In genomic region chr7:101854084-101854865, GRCh38 we compare ENCODE assay signal across 22 cellular contexts. TPM values are rescaled to one million over a fixed set of nuclear protein-coding genes. Genes with fewer than 3 reads are reported as not detected.
A peak's percentile ranks its signal among the peaks of the same experiment; 100 is the strongest.
DNase-seq lines count a peak whose midpoint lies in the region; ATAC-seq and TF ChIP-seq lines count a peak whose summit lies in the region.
"Had no signal": no experiment of that assay in that cellular context is flagged by ENCODE, and none has a peak within 500 bp of the region (broad histone marks: within the 10 kb centered on the region; RNA-seq: fewer than 3 reads in every experiment).

No MANE protein-coding gene starts in this region.

- H3K27ac Mint-ChIP-seq in H9: peak overlapping the region in 2 of 3 experiments; percentile 54 to 57; a peak in 3 of 7 replicates
- H3K27ac Mint-ChIP-seq in naive thymus-derived CD8-positive, alpha-beta T cell: peak overlapping the region in 7 of 10 donors; percentile 22 to 75 (median 57)
- H3K27ac Mint-ChIP-seq in activated naive CD4-positive, alpha-beta T cell treated with anti-CD3 and anti-CD28 coated beads, Interleukin-2, amount 10 ng/mL, durations not matched to agents 7 days and 5 days: no peak overlapping the region
- H3K27ac Mint-ChIP-seq: T-helper 1 cell treated with Interleukin-12 subunit alpha and Interleukin-12 subunit beta and Interleukin-4 antibody, amounts not matched to agents 30 μg/mL and 1 μg/mL, for 36 hours had no signal

- H3K27ac ChIP-seq in BLaER1 treated with 17β-estradiol and CSF1 and Interleukin-3, amounts not matched to agents 10 nM and 100 nM: peak overlapping the region in 7 of 11 experiments; percentile 86 to 94 (median 90); a peak in 13 of 22 replicates
- H3K27ac ChIP-seq in H9 (ENCODE audit: insufficient read length, low read depth, low read length) (no peak overlapping the region), RWPE1 (peak overlapping the region; percentile 86)
- H3K27ac ChIP-seq: GM23248, SJSA1, upper lobe of right lung, WERI-Rb-1 had no signal

- H4K91ac ChIP-seq in H9 (ENCODE audit: insufficient read length, low read depth, low read length): no peak overlapping the region

- H3K23ac ChIP-seq in H9 (ENCODE audit: insufficient read length, low read depth, low read length): no peak overlapping the region

- TF ChIP-seq CTCF in H9 (conservative IDR thresholded peaks at IDR 0.05) (no peak), RWPE1 (conservative IDR thresholded peaks at IDR 0.05; ENCODE audit: low read depth) (no peak)

- H4K20me1 ChIP-seq in BLaER1 treated with 17β-estradiol and CSF1 and Interleukin-3, amounts not matched to agents 10 nM and 100 nM: peaks cover 65 to 99% (median 92%) of the 10 kb centered on the region in 11 experiments
- H4K20me1 ChIP-seq in H9 (ENCODE audit: control insufficient read depth, insufficient read depth, insufficient read length): no peaks in the 10 kb centered on the region

- no peak overlapping the region for H2AFZ ChIP-seq in H9 (ENCODE audit: low read length)
- H2AFZ ChIP-seq: GM23248 had no signal

- CTCF ChIA-PET in RWPE1 (lab: Yijun Ruan, JAX): no interaction called here
- CTCF ChIA-PET in activated naive CD4-positive, alpha-beta T cell treated with anti-CD3 and anti-CD28 coated beads, Interleukin-2, amount 10 ng/mL, durations not matched to agents 7 days and 5 days (lab: Charles Lee): no interaction called here

- H3K9me3 Mint-ChIP-seq in H9: peaks cover 1% of the 10 kb centered on the region in 2 experiments; a peak in 3 of 5 replicates
- H3K9me3 Mint-ChIP-seq in naive thymus-derived CD8-positive, alpha-beta T cell: peaks cover 0 to 2% (median 0%) of the 10 kb centered on the region in 9 donors
- H3K9me3 Mint-ChIP-seq in activated naive CD4-positive, alpha-beta T cell treated with anti-CD3 and anti-CD28 coated beads, Interleukin-2, amount 10 ng/mL, durations not matched to agents 7 days and 5 days: peaks cover 4% of the 10 kb centered on the region

- no peak overlapping the region for H4K5ac ChIP-seq in H9 (ENCODE audit: insufficient read length, low read depth, low read length)

- H3K4me2 ChIP-seq in BLaER1 treated with 17β-estradiol and CSF1 and Interleukin-3, amounts not matched to agents 10 nM and 100 nM: peak overlapping the region; percentile 90 to 100 (median 95)
- H3K4me2 ChIP-seq in H9 (ENCODE audit: insufficient read depth, insufficient read length, low read length): no peak overlapping the region

- H3K9ac ChIP-seq in BLaER1 treated with 17β-estradiol and CSF1 and Interleukin-3, amounts not matched to agents 10 nM and 100 nM: peak overlapping the region in 5 of 11 experiments; percentile 35 to 82 (median 80); a peak in 6 of 22 replicates
- no peak overlapping the region for H3K9ac ChIP-seq in H9 (ENCODE audit: extremely low read depth, insufficient read length, low read length)
- H3K9ac ChIP-seq: GM23248 had no signal

- peaks cover 0 to 3% (median under 1%) of the 10 kb centered on the region in 11 experiments; a peak in 5 of 22 replicates for H3K9me3 ChIP-seq in BLaER1 treated with 17β-estradiol and CSF1 and Interleukin-3, amounts not matched to agents 10 nM and 100 nM (replicated peaks in 1 of 11)
- no peaks in the 10 kb centered on the region for H3K9me3 ChIP-seq in H9 (ENCODE audit: control insufficient read depth, low read depth, low read length)
- H3K9me3 ChIP-seq: heart right ventricle, SJSA1, upper lobe of right lung had no signal

- no peak overlapping the region for H3K4me3 Mint-ChIP-seq in H9
- no peak overlapping the region for H3K4me3 Mint-ChIP-seq in naive thymus-derived CD8-positive, alpha-beta T cell
- H3K4me3 Mint-ChIP-seq in activated naive CD4-positive, alpha-beta T cell treated with anti-CD3 and anti-CD28 coated beads, Interleukin-2, amount 10 ng/mL, durations not matched to agents 7 days and 5 days: no peak overlapping the region
- H3K4me3 Mint-ChIP-seq: T-helper 1 cell treated with Interleukin-12 subunit alpha and Interleukin-12 subunit beta and Interleukin-4 antibody, amounts not matched to agents 30 μg/mL and 1 μg/mL, for 36 hours had no signal

- no peak for DNase-seq in H9
- no peak for DNase-seq in RWPE1 (ENCODE audit: low spot score)
- no peak for DNase-seq in naive thymus-derived CD8-positive, alpha-beta T cell
- DNase-seq in activated CD4-positive, CD25-positive, alpha-beta regulatory T cell treated with anti-CD3 and anti-CD28 coated beads, Interleukin-2, amount 50 U/mL, for 72 hours: no peak
- DNase-seq in T-helper 2 cell: no peak
- no peak for DNase-seq in activated naive CD4-positive, alpha-beta T cell treated with anti-CD3 and anti-CD28 coated beads, Interleukin-2, amount 10 ng/mL, durations not matched to agents 7 days and 5 days
- DNase-seq: activated effector memory CD4-positive, alpha-beta T cell treated with anti-CD3 and anti-CD28 coated beads, Interleukin-2, amount 50 U/mL, for 16 hours; CD8-positive, alpha-beta memory T cell; cerebellar nuclear complex; GDM1; GM23248; heart right ventricle; MV-4-11; NCI-H510A treated with DMSO at 0.1 percent for 48 hours; NK-92 treated with Interleukin-12 subunit alpha and Interleukin-12 subunit beta, amount 100 ng/mL, for 24 hours; occipital lobe; upper lobe of right lung; WERI-Rb-1 had no signal

- peak overlapping the region in 1 of 10 experiments; percentile 33; a peak in 1 of 20 replicates for H3K4me3 ChIP-seq in BLaER1 treated with 17β-estradiol and CSF1 and Interleukin-3, amounts not matched to agents 10 nM and 100 nM
- H3K4me3 ChIP-seq: GM23248, heart right ventricle, lung, SJSA1, upper lobe of right lung had no signal

- no CpG with 5 or more reads among the region's 10 CpGs for whole genome bisulfite sequencing in H9 (ENCODE audit: extremely low coverage, insufficient read length, low lambda C conversion rate)

- H3K23me2 ChIP-seq in H9 (ENCODE audit: insufficient read length, low read depth, low read length, poor library complexity, severe bottlenecking): no peaks in the 10 kb centered on the region

- no peak overlapping the region for H3T11ph ChIP-seq in H9 (ENCODE audit: low read length)

- no peak overlapping the region for H3K18ac ChIP-seq in H9 (ENCODE audit: insufficient read length, low read depth, low read length)

- H3K56ac ChIP-seq in H9 (ENCODE audit: insufficient read length, low read depth, low read length): no peak overlapping the region

- H3K79me2 ChIP-seq in H9 (ENCODE audit: insufficient read depth, low read length): peaks cover 56% of the 10 kb centered on the region; the same call in 1 of the 2 replicates

- POLR2A ChIA-PET in RWPE1 (lab: Yijun Ruan, JAX; ENCODE audit: low non-redundant PET): no interaction called here
- POLR2A ChIA-PET in naive thymus-derived CD8-positive, alpha-beta T cell (lab: Charles Lee): no interaction called here

- no peaks in the 10 kb centered on the region for H3K27me3 Mint-ChIP-seq in H9 (ENCODE audit: low read depth)
- no peaks in the 10 kb centered on the region for H3K27me3 Mint-ChIP-seq in naive thymus-derived CD8-positive, alpha-beta T cell
- no peaks in the 10 kb centered on the region for H3K27me3 Mint-ChIP-seq in activated naive CD4-positive, alpha-beta T cell treated with anti-CD3 and anti-CD28 coated beads, Interleukin-2, amount 10 ng/mL, durations not matched to agents 7 days and 5 days

- peaks cover 60 to 84% (median 72%) of the 10 kb centered on the region in 10 experiments for H3K4me1 ChIP-seq in BLaER1 treated with 17β-estradiol and CSF1 and Interleukin-3, amounts not matched to agents 10 nM and 100 nM
- peaks cover 3% of the 10 kb centered on the region; the same call in 1 of the 2 replicates for H3K4me1 ChIP-seq in H9 (ENCODE audit: insufficient read depth, low read length)

- no peak for ATAC-seq in naive thymus-derived CD8-positive, alpha-beta T cell
- ATAC-seq: heart right ventricle, upper lobe of right lung had no signal

- H2AK5ac ChIP-seq in H9 (ENCODE audit: insufficient read length, low read length): no peak overlapping the region

- H2BK120ac ChIP-seq in H9 (ENCODE audit: low read depth, low read length, poor library complexity, severe bottlenecking): no peak overlapping the region

- H3K36me3 ChIP-seq in BLaER1 treated with 17β-estradiol and CSF1 and Interleukin-3, amounts not matched to agents 10 nM and 100 nM: peaks cover 0 to 14% (median 8%) of the 10 kb centered on the region in 11 experiments; a peak in 13 of 22 replicates
- H3K36me3 ChIP-seq: heart right ventricle, SJSA1, upper lobe of right lung had no signal

- H2BK15ac ChIP-seq in H9 (ENCODE audit: low read depth, low read length): no peak overlapping the region

- no peak overlapping the region for H3K4ac ChIP-seq in H9 (ENCODE audit: low read depth, low read length)

- H3K14ac ChIP-seq in H9 (ENCODE audit: insufficient read depth, low read length): no peak overlapping the region; the same call in 1 of the 2 replicates

- H3K4me1 Mint-ChIP-seq in H9: peaks cover 35 to 45% of the 10 kb centered on the region in 2 experiments
- peaks cover 23 to 52% (median 46%) of the 10 kb centered on the region in 4 donors for H3K4me1 Mint-ChIP-seq in naive thymus-derived CD8-positive, alpha-beta T cell
- H3K4me1 Mint-ChIP-seq in activated naive CD4-positive, alpha-beta T cell treated with anti-CD3 and anti-CD28 coated beads, Interleukin-2, amount 10 ng/mL, durations not matched to agents 7 days and 5 days: peaks cover 43% of the 10 kb centered on the region

- no peak overlapping the region for H2BK5ac ChIP-seq in H9 (ENCODE audit: insufficient read length, low read length)

- no peaks in the 10 kb centered on the region for H3K27me3 ChIP-seq in BLaER1 treated with 17β-estradiol and CSF1 and Interleukin-3, amounts not matched to agents 10 nM and 100 nM
- no peaks in the 10 kb centered on the region for H3K27me3 ChIP-seq in H9 (ENCODE audit: insufficient read depth, low read length)
- H3K27me3 ChIP-seq: heart right ventricle, SJSA1, upper lobe of right lung had no signal

- no peak overlapping the region for H2BK20ac ChIP-seq in H9 (ENCODE audit: low read depth, low read length, poor library complexity, severe bottlenecking)

- no peak overlapping the region for H4K8ac ChIP-seq in H9 (replicated peaks; ENCODE audit: insufficient read length, low read depth, low read length)

- H3K36me3 Mint-ChIP-seq in H9 (ENCODE audit: insufficient read depth in 1 of 3, low read depth in 3 of 3): peaks cover 1 to 8% (median 2%) of the 10 kb centered on the region in 3 experiments
- H3K36me3 Mint-ChIP-seq in naive thymus-derived CD8-positive, alpha-beta T cell: peaks cover 0 to 2% (median 0%) of the 10 kb centered on the region in 3 donors
- H3K36me3 Mint-ChIP-seq in activated naive CD4-positive, alpha-beta T cell treated with anti-CD3 and anti-CD28 coated beads, Interleukin-2, amount 10 ng/mL, durations not matched to agents 7 days and 5 days: no peaks in the 10 kb centered on the region

- no peak overlapping the region for H2BK12ac ChIP-seq in H9 (ENCODE audit: insufficient read length, low read depth, low read length)

- peaks cover 19% of the 10 kb centered on the region for H3K79me1 ChIP-seq in H9 (ENCODE audit: insufficient read depth, low read depth, low read length, poor library complexity, severe bottlenecking)

RNA-seq across cellular contexts. Expression of gene CUX1, which starts 36.8 kb away (rescaled TPM):
- total RNA-seq in H9 (2021): 53.5 and 60.5 TPM in 2 replicates
- 10 to 100 TPM; 61.4 to 66.2 TPM for total RNA-seq in naive thymus-derived CD8-positive, alpha-beta T cell
- 10 to 100 TPM; 10.3 to 24.1 (median 14.4) TPM for polyA plus RNA-seq in naive thymus-derived CD8-positive, alpha-beta T cell
